In genomic region chr3:170564664-170565063, GRCh38 we compare ENCODE assay signal across 16 cellular contexts. TPM values are rescaled to one million over a fixed set of nuclear protein-coding genes. Genes with fewer than 3 reads are reported as not detected.
DNase-seq lines count a peak whose midpoint lies in the region; ATAC-seq and TF ChIP-seq lines count a peak whose summit lies in the region.
"Had no signal": no experiment of that assay in that cellular context is flagged by ENCODE, and none has a peak within 500 bp of the region (broad histone marks: within the 10 kb centered on the region; RNA-seq: fewer than 3 reads in every experiment).

No MANE protein-coding gene starts in this region.

- intact Hi-C loops in left ventricle myocardium inferior (cut with micrococcal nuclease) = no loop called here

- no peak for ATAC-seq in SK-N-SH treated with all-trans-retinoic acid at 6 μM for 48 hours
- peak; percentile 28 for ATAC-seq in HG02642 (IDR thresholded peaks at IDR 0.05; ENCODE audit: poor library complexity, unreplicated experiment)
- ATAC-seq: gastrocnemius medialis had no signal

- H3K27me3 ChIP-seq in SK-N-SH (ENCODE audit: insufficient read depth) (no peaks in the 10 kb centered on the region), MM.1S (replicated peaks; ENCODE audit: insufficient read depth, low read length) (no peaks in the 10 kb centered on the region), left ventricle myocardium inferior (ENCODE audit: low read depth) (no peaks in the 10 kb centered on the region)
- H3K27me3 ChIP-seq: gastrocnemius medialis, right atrium auricular region had no signal

- no peak for TF ChIP-seq CTCF in SK-N-SH (IDR thresholded peaks at IDR 0.05)
- TF ChIP-seq CTCF in MM.1S (IDR thresholded peaks at IDR 0.05; ENCODE audit: low read length) = no peak
- TF ChIP-seq CTCF in left ventricle myocardium inferior (IDR thresholded peaks at IDR 0.05; ENCODE audit: borderline replicate concordance) = no peak

- no peak overlapping the region for H3K4me3 ChIP-seq in SK-N-SH (ENCODE audit: low read depth in 2 of 2, low read length in 1 of 2)
- no peak overlapping the region for H3K4me3 ChIP-seq in MM.1S (ENCODE audit: low read length)
- H3K4me3 ChIP-seq in left ventricle myocardium inferior = no peak overlapping the region
- H3K4me3 ChIP-seq: gastrocnemius medialis, lower lobe of right lung, right atrium auricular region had no signal

- H3K9me3 ChIP-seq in SK-N-SH (no peaks in the 10 kb centered on the region), MM.1S (replicated peaks; ENCODE audit: insufficient read depth, low read length) (no peaks in the 10 kb centered on the region), left ventricle myocardium inferior (replicated peaks) (no peaks in the 10 kb centered on the region)
- H3K9me3 ChIP-seq: gastrocnemius medialis, lower lobe of right lung, right atrium auricular region had no signal

- H2AFZ ChIP-seq in SK-N-SH (ENCODE audit: low read depth) = 0 out of 2 replicates have a peak overlapping the region, but pooled peaks have one; percentile 77
- 0 out of 2 replicates have a peak overlapping the region, but pooled peaks have one; percentile 5 for H2AFZ ChIP-seq in MM.1S (ENCODE audit: low read length)

- H3K4me2 ChIP-seq in SK-N-SH (peak overlapping the region; percentile 57; the same call in 1 of the 2 replicates), MM.1S (ENCODE audit: low read depth, low read length) (peak overlapping the region; percentile 27)

- peaks cover 0 to 17% of the 10 kb centered on the region in 2 experiments; a peak in 2 of 4 replicates for H3K4me1 ChIP-seq in SK-N-SH (ENCODE audit: control insufficient read depth in 1 of 2, insufficient read depth in 2 of 2, low read depth in 1 of 2, low read length in 1 of 2)
- peaks cover 15% of the 10 kb centered on the region for H3K4me1 ChIP-seq in MM.1S (ENCODE audit: low read length)
- H3K4me1 ChIP-seq in left ventricle myocardium inferior = peaks cover 6% of the 10 kb centered on the region
- H3K4me1 ChIP-seq: gastrocnemius medialis, lower lobe of right lung, right atrium auricular region had no signal

- POLR2A ChIA-PET in SK-N-SH (lab: Yijun Ruan, JAX) = interaction anchor here (1.2 to 1.7 kb wide), 2 partner anchors 21 to 58 kb away, joined by 3 to 5 read pairs; no protein-coding TSS in a partner anchor

- H3F3A ChIP-seq in SK-N-SH (replicated peaks; ENCODE audit: insufficient read depth) (peaks cover 1% of the 10 kb centered on the region), MM.1S (ENCODE audit: insufficient read depth, low read length) (no peaks in the 10 kb centered on the region)

- TF ChIP-seq EP300 in SK-N-SH (IDR thresholded peaks at IDR 0.05; ENCODE audit: borderline replicate concordance in 1 of 2, low read depth in 1 of 2, low read length in 1 of 2) = no peak

- H3K9me2 ChIP-seq in SK-N-SH (no peaks in the 10 kb centered on the region), MM.1S (replicated peaks; ENCODE audit: insufficient read depth, low read length) (no peaks in the 10 kb centered on the region)

- DNase-seq in SK-N-SH (no peak), MM.1S (peak; percentile 28), GM19238 (ENCODE audit: insufficient read length, low spot score) (no peak), hypothalamus (lab: John Stamatoyannopoulos, UW) (no peak), NCI-H1105 treated with DMSO at 0.1 percent for 48 hours (lab: John Stamatoyannopoulos, UW) (no peak), left ventricle myocardium inferior (no peak)
- DNase-seq: CD4-positive, alpha-beta memory T cell; gastrocnemius medialis; lower lobe of right lung had no signal

- H3K9ac ChIP-seq in SK-N-SH (no peak overlapping the region), MM.1S (ENCODE audit: low read length) (no peak overlapping the region)

- H3K36me3 ChIP-seq in SK-N-SH (replicated peaks in 1 of 2; ENCODE audit: control insufficient read depth in 1 of 2, insufficient read depth in 2 of 2, low read length in 1 of 2) = no peaks in the 10 kb centered on the region
- H3K36me3 ChIP-seq in MM.1S (replicated peaks; ENCODE audit: insufficient read depth, low read length) = no peaks in the 10 kb centered on the region
- H3K36me3 ChIP-seq in left ventricle myocardium inferior = no peaks in the 10 kb centered on the region
- H3K36me3 ChIP-seq: gastrocnemius medialis, lower lobe of right lung, right atrium auricular region had no signal

- CTCF ChIA-PET in SK-N-SH (lab: Yijun Ruan, JAX) = interaction anchor here (0.9 to 2.0 kb wide), 6 partner anchors 58 to 247 kb away, joined by 3 to 6 read pairs (median 4); no protein-coding TSS in a partner anchor

- TF ChIP-seq RAD21 in SK-N-SH (IDR thresholded peaks at IDR 0.05; ENCODE audit: low read length) = no peak

- H3K79me2 ChIP-seq in SK-N-SH (ENCODE audit: insufficient read depth) (no peaks in the 10 kb centered on the region), MM.1S (ENCODE audit: low read length) (no peaks in the 10 kb centered on the region)

- H3K27ac ChIP-seq in SK-N-SH (ENCODE audit: low read depth in 2 of 2, low read length in 1 of 2) (peak overlapping the region; percentile 54 to 88; a peak in 3 of 4 replicates), MM.1S (ENCODE audit: low read length) (no peak overlapping the region), left ventricle myocardium inferior (replicated peaks) (no peak overlapping the region)
- H3K27ac ChIP-seq: 22Rv1, gastrocnemius medialis, lower lobe of right lung, right atrium auricular region had no signal

- 84% methylated on average over 2 of the region's 2 CpGs for WGBS in SK-N-SH (ENCODE audit: low lambda C conversion rate)

- no peaks in the 10 kb centered on the region for H4K20me1 ChIP-seq in SK-N-SH (ENCODE audit: insufficient read depth)
- no peaks in the 10 kb centered on the region for H4K20me1 ChIP-seq in MM.1S (ENCODE audit: insufficient read depth, low read length)

TF ChIP-seq in SK-N-SH, 30 proteins besides CTCF, POLR2A, EP300 and RAD21 (continues in another document):
- TF ChIP-seq RXRA (IDR thresholded peaks at IDR 0.05; ENCODE audit: borderline replicate concordance, low read depth) (no peak), TAF1 (IDR thresholded peaks at IDR 0.05; ENCODE audit: borderline replicate concordance, low read depth, low read length) (no peak), SIN3A (IDR thresholded peaks at IDR 0.05; ENCODE audit: borderline replicate concordance, low read depth, low read length) (no peak), TCF12 (IDR thresholded peaks at IDR 0.05) (no peak), IRF3 (IDR thresholded peaks at IDR 0.05; ENCODE audit: low read depth, low read length) (no peak), YY1 (IDR thresholded peaks at IDR 0.05; ENCODE audit: low read depth) (no peak), CHD2 (IDR thresholded peaks at IDR 0.05; ENCODE audit: low read length, partially characterized antibody) (no peak), MEF2A (IDR thresholded peaks at IDR 0.05; ENCODE audit: borderline replicate concordance, low read depth) (no peak), RFX5 (IDR thresholded peaks at IDR 0.05; ENCODE audit: low read length) (no peak)

TF ChIP-seq in SK-N-SH treated with all-trans-retinoic acid at 6 μM for 48 hours, 23 proteins besides CTCF, POLR2A, EP300 and RAD21:
- TF ChIP-seq TCF4 (CRISPR knock-in tag; IDR thresholded peaks at IDR 0.05; ENCODE audit: borderline replicate concordance) = no peak
- TF ChIP-seq OSR1 (CRISPR knock-in tag; IDR thresholded peaks at IDR 0.05) = no peak
- no peak for TF ChIP-seq RARB (CRISPR knock-in tag; IDR thresholded peaks at IDR 0.05)
- no peak for TF ChIP-seq CREB5 (CRISPR knock-in tag; IDR thresholded peaks at IDR 0.05; ENCODE audit: low read depth)
- no peak for TF ChIP-seq ZFP30 (CRISPR knock-in tag; IDR thresholded peaks at IDR 0.05)
- TF ChIP-seq SNAI2 (CRISPR knock-in tag; IDR thresholded peaks at IDR 0.05) = no peak
- no peak for TF ChIP-seq ZFP3 (CRISPR knock-in tag; IDR thresholded peaks at IDR 0.05)
- TF ChIP-seq POU6F1 (CRISPR knock-in tag; IDR thresholded peaks at IDR 0.05; ENCODE audit: borderline replicate concordance, low read depth) = no peak
- no peak for TF ChIP-seq ISL1 (CRISPR knock-in tag; IDR thresholded peaks at IDR 0.05)

RNA-seq across cellular contexts. Expression of gene SLC7A14, which starts 21.2 kb away (rescaled TPM):
- 2.5 and 2.7 TPM in 2 replicates for polyA plus RNA-seq in SK-N-SH (2012; rRNA removed)
- 2.3 and 3.0 TPM in 2 replicates for polyA plus RNA-seq in SK-N-SH (2012; cell fraction: cytosol; rRNA removed)
- polyA plus RNA-seq in SK-N-SH (2012; cell fraction: nucleus; rRNA removed) = 1.4 and 2.2 TPM in 2 replicates
- total RNA-seq in left ventricle myocardium inferior = not detected
- total RNA-seq: activated T-cell treated with anti-CD3 and anti-CD28 coated beads, Interleukin-2, amount 50 U/mL, for 72 hours; CD4-positive, alpha-beta memory T cell; natural killer cell treated with Interleukin-12 subunit alpha and Interleukin-12 subunit beta and Interleukin-15 and Interleukin-18, amount 100 ng/mL, for 72 hours; right atrium auricular region; subcutaneous adipose tissue had no signal
- polyA plus RNA-seq: CD4-positive, alpha-beta memory T cell had no signal

Comparison
In these comparisons a context has a peak if more than half of its experiments do, and no peak if none do; other contexts are left out.
1. H3K27ac ChIP-seq: peak in SK-N-SH (2 of 2); none in MM.1S (single experiment) and left ventricle myocardium inferior (single experiment).